Comparison of ENCODE assay signal across 16 cellular contexts in the genomic region with DNA sequence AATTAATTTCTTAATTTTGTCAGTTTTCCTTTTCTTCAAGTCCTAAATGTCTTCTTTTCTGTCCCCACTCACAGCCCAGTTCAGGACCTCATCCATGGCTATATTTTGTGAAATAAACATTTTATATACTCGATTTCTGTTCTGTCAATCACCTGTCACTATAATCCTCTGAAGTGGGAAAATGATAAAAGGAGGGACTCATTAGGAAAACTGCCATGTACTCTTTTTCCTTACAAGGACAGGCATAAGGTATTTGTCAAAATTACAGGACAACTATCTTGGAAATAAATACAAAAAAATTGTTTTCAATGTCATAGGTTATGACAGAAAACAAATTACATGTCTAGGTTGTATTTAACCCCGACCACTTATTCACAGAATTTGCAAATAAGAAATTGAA.
DNase-seq lines count a peak whose midpoint lies in the region; FAIRE-seq and TF ChIP-seq lines count a peak whose summit lies in the region.
"Had no signal": no experiment of that assay in that cellular context is flagged by ENCODE, and none has a peak within 500 bp of the region (broad histone marks: within the 10 kb centered on the region; RNA-seq: fewer than 3 reads in every experiment).

No MANE protein-coding gene starts in this region.

- CTCF ChIA-PET in HEK293T (lab: Yijun Ruan, JAX) = no interaction called here

- no peaks in the 10 kb centered on the region for H4K20me1 ChIP-seq in hepatocyte (ENCODE audit: insufficient read depth, poor library complexity, severe bottlenecking)

- H3K4me1 ChIP-seq in hepatocyte (ENCODE audit: insufficient read depth) = no peaks in the 10 kb centered on the region

- no peak overlapping the region for H3K27ac ChIP-seq in hepatocyte

- TF ChIP-seq CTCF in mesothelial cell of epicardium (IDR thresholded peaks at IDR 0.05; ENCODE audit: unreplicated experiment) (no peak), hepatocyte (IDR thresholded peaks at IDR 0.05; ENCODE audit: poor library complexity) (no peak)

- H3K36me3 ChIP-seq in hepatocyte (replicated peaks; ENCODE audit: insufficient read depth, low read depth) = no peaks in the 10 kb centered on the region

- no peaks in the 10 kb centered on the region for H3K9me3 ChIP-seq in hepatocyte (ENCODE audit: low read depth)

- H3K4me1 Mint-ChIP-seq in mesothelial cell of epicardium = peaks cover 9% of the 10 kb centered on the region
- H3K4me1 Mint-ChIP-seq: GM23338, H9 had no signal

- peak overlapping the region; percentile 57 for H3K27ac Mint-ChIP-seq in mesothelial cell of epicardium
- H3K27ac Mint-ChIP-seq: GM23338, HFFc6 had no signal

- no peaks in the 10 kb centered on the region for H3K9me2 ChIP-seq in hepatocyte (replicated peaks; ENCODE audit: insufficient read depth)

- H3K4me3 Mint-ChIP-seq in mesothelial cell of epicardium = no peak overlapping the region
- H3K4me3 Mint-ChIP-seq: GM23338, H9, HFFc6 had no signal

- peaks cover 3% of the 10 kb centered on the region for H3K9me3 Mint-ChIP-seq in mesothelial cell of epicardium
- H3K9me3 Mint-ChIP-seq: CD4-positive, alpha-beta memory T cell; HFFc6 had no signal

- H2AFZ ChIP-seq in hepatocyte = no peak overlapping the region
- H2AFZ ChIP-seq: GM23338 had no signal

- H3K79me2 ChIP-seq in hepatocyte = no peaks in the 10 kb centered on the region

- no peak for DNase-seq in GM19239 (ENCODE audit: insufficient read length, low spot score)
- no peak for DNase-seq in HEK293T (ENCODE audit: extremely low spot score)
- no peak for DNase-seq in mesothelial cell of epicardium (ENCODE audit: low spot score in 2 of 2, unreplicated experiment in 2 of 2)
- DNase-seq in DMS79 treated with DMSO at 0.1 percent for 48 hours (lab: John Stamatoyannopoulos, UW) = no peak
- DNase-seq in NCI-H226 = no peak
- no peak for DNase-seq in hepatocyte (ENCODE audit: low spot score)
- DNase-seq: C1 segment of cervical spinal cord; Calu3; CD4-positive, alpha-beta memory T cell; COR-L47; DMS53; DND-41; H9; HFFc6 had no signal

- POLR2A ChIA-PET in HEK293T (lab: Yijun Ruan, JAX) = no interaction called here

- H3K27me3 Mint-ChIP-seq in mesothelial cell of epicardium (ENCODE audit: low read depth) = no peaks in the 10 kb centered on the region
- H3K27me3 Mint-ChIP-seq: CD4-positive, alpha-beta memory T cell had no signal

- FAIRE-seq in GM19239 (lab: Jason Lieb, UNC) = peak; percentile 47
- FAIRE-seq: G401.6 had no signal

- H3K36me3 Mint-ChIP-seq in mesothelial cell of epicardium = peaks cover 1% of the 10 kb centered on the region
- H3K36me3 Mint-ChIP-seq: CD4-positive, alpha-beta memory T cell had no signal

- H3K4me2 ChIP-seq in hepatocyte = no peak overlapping the region
- H3K4me2 ChIP-seq: GM23338 had no signal

- no peaks in the 10 kb centered on the region for H3K27me3 ChIP-seq in hepatocyte

- WGBS in hepatocyte (ENCODE audit: low lambda C conversion rate, missing lambda C conversion rate) = 80% methylated on average over 2 of the region's 2 CpGs

- H3K4me3 ChIP-seq in hepatocyte = no peak overlapping the region
- H3K4me3 ChIP-seq: GM23338 had no signal

TF ChIP-seq in HEK293T, 16 proteins besides CTCF, POLR2A, EP300 and RAD21:
- TF ChIP-seq ARNT (IDR thresholded peaks at IDR 0.05) = no peak
- TF ChIP-seq, protein P1, sequence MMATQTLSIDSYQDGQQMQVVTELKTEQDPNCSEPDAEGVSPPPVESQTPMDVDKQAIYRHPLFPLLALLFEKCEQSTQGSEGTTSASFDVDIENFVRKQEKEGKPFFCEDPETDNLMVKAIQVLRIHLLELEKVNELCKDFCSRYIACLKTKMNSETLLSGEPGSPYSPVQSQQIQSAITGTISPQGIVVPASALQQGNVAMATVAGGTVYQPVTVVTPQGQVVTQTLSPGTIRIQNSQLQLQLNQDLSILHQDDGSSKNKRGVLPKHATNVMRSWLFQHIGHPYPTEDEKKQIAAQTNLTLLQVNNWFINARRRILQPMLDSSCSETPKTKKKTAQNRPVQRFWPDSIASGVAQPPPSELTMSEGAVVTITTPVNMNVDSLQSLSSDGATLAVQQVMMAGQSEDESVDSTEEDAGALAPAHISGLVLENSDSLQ (IDR thresholded peaks at IDR 0.05) = peak; percentile 24; the same call in 1 of the 2 replicates
- no peak for TF ChIP-seq SUZ12 (IDR thresholded peaks at IDR 0.05)
- TF ChIP-seq SP1 (IDR thresholded peaks at IDR 0.05) = no peak
- no peak for TF ChIP-seq FOXA1 (IDR thresholded peaks at IDR 0.05)
